8 cellular contexts compared by ENCODE assay signal in the genomic region with DNA sequence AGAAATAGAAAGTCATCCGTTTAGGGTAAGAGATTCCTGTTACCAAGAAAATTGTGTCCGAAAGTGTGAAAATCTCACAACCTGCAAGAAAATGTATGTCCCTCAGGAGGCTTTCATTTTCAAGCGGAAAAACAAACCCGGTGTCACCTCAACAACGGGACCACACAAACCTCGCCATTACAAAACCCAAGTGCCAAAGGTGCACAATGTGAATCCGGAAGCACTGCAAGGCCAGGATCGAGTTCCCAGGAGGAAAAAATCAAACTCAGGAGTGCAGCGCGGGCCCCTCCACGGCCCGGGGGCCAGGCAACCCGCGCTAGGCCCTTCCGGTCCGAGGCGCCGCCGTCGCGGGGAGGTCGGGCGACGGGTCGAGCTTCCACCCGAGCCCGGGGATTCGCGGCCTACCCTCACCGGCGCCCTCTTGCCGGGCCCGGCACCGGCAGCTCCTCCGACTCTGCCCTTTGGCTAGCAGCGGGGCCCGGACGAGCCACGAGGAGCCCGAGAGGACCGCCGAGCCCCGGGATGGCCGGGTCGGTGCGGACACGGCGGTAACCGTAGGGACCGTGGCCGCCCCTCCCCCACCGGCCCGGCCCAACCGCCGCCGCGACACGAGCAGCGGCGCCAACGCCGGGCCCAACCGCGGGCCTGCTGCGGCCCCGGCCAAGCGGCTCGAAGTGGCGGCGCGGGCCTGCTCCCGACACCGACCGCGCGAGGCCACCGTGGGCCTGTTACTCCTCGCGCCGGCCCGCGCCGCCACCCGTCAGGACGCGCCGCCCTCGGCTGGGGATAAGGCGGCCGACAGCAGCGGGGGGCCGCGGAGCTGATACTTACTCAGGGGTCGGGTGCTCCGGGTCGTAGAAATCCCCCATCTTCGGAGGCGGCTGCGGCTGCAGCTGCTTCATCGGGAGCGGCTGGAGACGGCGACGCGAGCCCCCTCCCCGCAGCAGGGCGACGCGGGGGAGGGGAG. TPM values are rescaled to one million over a fixed set of nuclear protein-coding genes. Genes with fewer than 3 reads are reported as not detected.
DNase-seq lines count a peak whose midpoint lies in the region; ATAC-seq and TF ChIP-seq lines count a peak whose summit lies in the region.

No MANE protein-coding gene starts in this region.

- H3K27ac ChIP-seq in BLaER1 treated with 17β-estradiol and CSF1 and Interleukin-3, amounts not matched to agents 10 nM and 100 nM, result peak overlapping the region; percentile 91 to 99 (median 96)
- H3K27ac ChIP-seq in right atrium auricular region, result peak overlapping the region; percentile 95 to 96
- peak overlapping the region; percentile 96 for H3K27ac ChIP-seq in urinary bladder (ENCODE audit: low read depth)

- no peaks in the 10 kb centered on the region for H3K9me3 ChIP-seq in BLaER1 treated with 17β-estradiol and CSF1 and Interleukin-3, amounts not matched to agents 10 nM and 100 nM (replicated peaks in 1 of 11)
- H3K9me3 ChIP-seq in right atrium auricular region, result no peaks in the 10 kb centered on the region

- under 1% methylated on average over 99 of the region's 109 CpGs for WGBS in urinary bladder

- peak overlapping the region; percentile 77 to 94 (median 86) for H3K4me2 ChIP-seq in BLaER1 treated with 17β-estradiol and CSF1 and Interleukin-3, amounts not matched to agents 10 nM and 100 nM

- ATAC-seq in GM19351 (IDR thresholded peaks at IDR 0.05; ENCODE audit: unreplicated experiment) (peak; percentile 22), HG03520 (IDR thresholded peaks at IDR 0.05; ENCODE audit: unreplicated experiment) (peak; percentile 19)

- no peak for TF ChIP-seq CTCF in right atrium auricular region (IDR thresholded peaks at IDR 0.05)

- peaks cover 42 to 64% (median 52%) of the 10 kb centered on the region in 11 experiments for H4K20me1 ChIP-seq in BLaER1 treated with 17β-estradiol and CSF1 and Interleukin-3, amounts not matched to agents 10 nM and 100 nM

- H3K27me3 ChIP-seq in BLaER1 treated with 17β-estradiol and CSF1 and Interleukin-3, amounts not matched to agents 10 nM and 100 nM, result no peaks in the 10 kb centered on the region
- no peaks in the 10 kb centered on the region for H3K27me3 ChIP-seq in right atrium auricular region

- peaks cover 46 to 59% (median 53%) of the 10 kb centered on the region in 10 experiments for H3K4me1 ChIP-seq in BLaER1 treated with 17β-estradiol and CSF1 and Interleukin-3, amounts not matched to agents 10 nM and 100 nM
- H3K4me1 ChIP-seq in right atrium auricular region (peaks cover 0 to 59% of the 10 kb centered on the region in 2 donors), urinary bladder (ENCODE audit: insufficient read depth) (peaks cover 4% of the 10 kb centered on the region)

- H3K9ac ChIP-seq in BLaER1 treated with 17β-estradiol and CSF1 and Interleukin-3, amounts not matched to agents 10 nM and 100 nM, result peak overlapping the region; percentile 91 to 99 (median 99)

- DNase-seq in T follicular helper cell (ENCODE audit: low read depth), result peak; percentile 26
- DNase-seq in amniotic epithelial cell (ENCODE audit: low read depth), result peak; percentile 21
- peak; percentile 60 for DNase-seq in right atrium auricular region (ENCODE audit: low spot score)
- peak; percentile 40 for DNase-seq in putamen (ENCODE audit: low spot score)

- H3K36me3 ChIP-seq in BLaER1 treated with 17β-estradiol and CSF1 and Interleukin-3, amounts not matched to agents 10 nM and 100 nM, result peaks cover 0 to 22% (median 8%) of the 10 kb centered on the region in 11 experiments; a peak in 8 of 22 replicates
- H3K36me3 ChIP-seq in right atrium auricular region, result no peaks in the 10 kb centered on the region
- no peaks in the 10 kb centered on the region for H3K36me3 ChIP-seq in urinary bladder (ENCODE audit: insufficient read depth)

- H3K4me3 ChIP-seq in BLaER1 treated with 17β-estradiol and CSF1 and Interleukin-3, amounts not matched to agents 10 nM and 100 nM, result peak overlapping the region; percentile 77 to 98 (median 84)
- peak overlapping the region; percentile 79 to 90 for H3K4me3 ChIP-seq in right atrium auricular region
- peak overlapping the region; percentile 96 for H3K4me3 ChIP-seq in urinary bladder (ENCODE audit: low read depth, low read length)

RNA-seq across cellular contexts. Expression of gene SETD2, which starts 0.6 kb away (rescaled TPM):
- total RNA-seq in right atrium auricular region (10 to 100 TPM; 26.8 to 34.2 TPM), urinary bladder (95.7 TPM)
- polyA plus RNA-seq in urinary bladder, result 22.5 TPM

Comparison
In these comparisons a context has a peak if more than half of its experiments do, and no peak if none do; other contexts are left out.
1. Peak in every context shown above with its lines: DNase-seq, ATAC-seq, H3K4me3 ChIP-seq and H3K27ac ChIP-seq.